2 cellular contexts compared by ENCODE assay signal in genomic region chr11:95922099-95922498, GRCh38.
TF ChIP-seq lines count a peak whose summit lies in the region.

No MANE protein-coding gene starts in this region.

TF ChIP-seq in GM23338, 12 proteins besides CTCF, POLR2A, EP300 and RAD21:
- TF ChIP-seq ZNF331 (CRISPR knock-in tag; IDR thresholded peaks at IDR 0.05; ENCODE audit: low read depth) = no peak
- no peak for TF ChIP-seq NANOG (IDR thresholded peaks at IDR 0.05; ENCODE audit: borderline replicate concordance)
- no peak for TF ChIP-seq EZH2phosphoT487 (IDR thresholded peaks at IDR 0.05; ENCODE audit: unreplicated experiment)
- no peak for TF ChIP-seq ZNF114 (CRISPR knock-in tag; IDR thresholded peaks at IDR 0.05)
- TF ChIP-seq STAT1 (IDR thresholded peaks at IDR 0.05; ENCODE audit: unreplicated experiment) = no peak
- no peak for TF ChIP-seq REST (IDR thresholded peaks at IDR 0.05; ENCODE audit: unreplicated experiment)
- no peak for TF ChIP-seq EZH2 (IDR thresholded peaks at IDR 0.05; ENCODE audit: low read depth, unreplicated experiment)
- TF ChIP-seq ETS1 (IDR thresholded peaks at IDR 0.05) = no peak
- no peak for TF ChIP-seq JUNB (IDR thresholded peaks at IDR 0.05; ENCODE audit: unreplicated experiment)
- TF ChIP-seq ZNF462 (CRISPR knock-in tag; IDR thresholded peaks at IDR 0.05) = no peak
- no peak for TF ChIP-seq POLR2AphosphoS5 (IDR thresholded peaks at IDR 0.05; ENCODE audit: low read depth)
- no peak for TF ChIP-seq CREB1 (CRISPR knock-in tag; IDR thresholded peaks at IDR 0.05; ENCODE audit: low read depth)

TF ChIP-seq in H1, 55 proteins besides CTCF, POLR2A, EP300 and RAD21:
- TF ChIP-seq CBX5 (IDR thresholded peaks at IDR 0.05; ENCODE audit: low read depth, low read length) = no peak
- TF ChIP-seq BCL11A (IDR thresholded peaks at IDR 0.05; ENCODE audit: low read depth in 2 of 2, low read length in 2 of 2) = no peak
- no peak for TF ChIP-seq ATF3 (IDR thresholded peaks at IDR 0.05; ENCODE audit: insufficient read depth, low read depth, low read length)
- no peak for TF ChIP-seq RBBP5 (IDR thresholded peaks at IDR 0.05; ENCODE audit: borderline replicate concordance, low read depth, low read length)
- TF ChIP-seq PHF8 (conservative IDR thresholded peaks at IDR 0.05; ENCODE audit: low read depth, low read length) = no peak
- no peak for TF ChIP-seq NANOG (IDR thresholded peaks at IDR 0.05; ENCODE audit: insufficient read depth, low read depth, low read length, poor library complexity, severe bottlenecking)
- no peak for TF ChIP-seq FOSL1 (IDR thresholded peaks at IDR 0.05; ENCODE audit: insufficient read depth, low read depth, low read length)
- no peak for TF ChIP-seq CHD7 (IDR thresholded peaks at IDR 0.05; ENCODE audit: insufficient replicate concordance, low read length)
- TF ChIP-seq POU5F1 (IDR thresholded peaks at IDR 0.05; ENCODE audit: low read depth, low read length) = no peak
- no peak for TF ChIP-seq CHD1 (IDR thresholded peaks at IDR 0.05; ENCODE audit: low read depth, low read length)
- no peak for TF ChIP-seq CHD2 (IDR thresholded peaks at IDR 0.05; ENCODE audit: low read length)
- no peak for TF ChIP-seq KDM4A (IDR thresholded peaks at IDR 0.05; ENCODE audit: low read depth, low read length, severe bottlenecking)
- TF ChIP-seq SIN3A (conservative IDR thresholded peaks at IDR 0.05 in 1 of 2, IDR thresholded peaks at IDR 0.05 in 1 of 2; ENCODE audit: low read depth in 1 of 2, low read length in 2 of 2) = no peak
- no peak for TF ChIP-seq ASH2L (IDR thresholded peaks at IDR 0.05; ENCODE audit: low read length)
- TF ChIP-seq KDM5A (IDR thresholded peaks at IDR 0.05; ENCODE audit: low read length) = no peak
TF ChIP-seq in H1: peak in this region for 0.
